10 cellular contexts compared by ENCODE assay signal in the genomic region with DNA sequence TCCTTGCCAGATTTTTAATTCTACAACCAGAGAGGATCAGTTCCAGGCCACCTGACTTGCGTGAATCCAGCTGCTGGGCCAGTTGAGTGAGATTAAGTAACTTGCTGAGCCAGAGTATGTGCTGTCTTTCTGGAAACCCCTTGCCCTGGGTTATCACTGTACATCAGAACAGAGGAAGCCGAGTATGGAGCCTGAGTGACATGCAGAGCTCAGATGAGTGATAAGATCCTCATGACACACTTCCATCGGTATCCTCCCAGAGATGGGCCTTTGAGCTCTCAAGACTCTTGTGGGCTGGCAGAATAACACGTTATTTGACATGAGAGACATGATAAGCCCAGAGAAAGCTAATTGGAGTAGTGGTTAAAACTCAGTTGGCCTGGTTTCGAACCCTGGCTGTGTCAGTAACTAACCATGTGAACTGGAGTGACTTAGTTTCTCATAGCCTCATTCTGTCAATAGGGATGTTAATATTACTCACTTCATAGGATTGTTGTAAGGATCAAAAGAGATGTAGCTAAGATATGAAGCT.
DNase-seq lines count a peak whose midpoint lies in the region; ATAC-seq, FAIRE-seq and TF ChIP-seq lines count a peak whose summit lies in the region.
"Had no signal": no experiment of that assay in that cellular context is flagged by ENCODE, and none has a peak within 500 bp of the region (broad histone marks: within the 10 kb centered on the region; RNA-seq: fewer than 3 reads in every experiment).

No MANE protein-coding gene starts in this region.

- peak overlapping the region; percentile 74 to 89 (median 82); a peak in 21 of 22 replicates for H3K4me2 ChIP-seq in BLaER1 treated with 17β-estradiol and CSF1 and Interleukin-3, amounts not matched to agents 10 nM and 100 nM

- H3K4me3 ChIP-seq in BLaER1 treated with 17β-estradiol and CSF1 and Interleukin-3, amounts not matched to agents 10 nM and 100 nM, result no peak overlapping the region
- H3K4me3 ChIP-seq in MG63, result no peak overlapping the region
- H3K4me3 ChIP-seq: thoracic aorta had no signal

- ATAC-seq in activated T-helper 17 cell treated with anti-CD3 and anti-CD28 coated beads, Interleukin-2, amount 50 U/mL, for 72 hours (replicated peaks), result peak; percentile 79
- no peak for ATAC-seq in HG02759 (IDR thresholded peaks at IDR 0.05; ENCODE audit: unreplicated experiment)

- no peaks in the 10 kb centered on the region for H3K9me3 ChIP-seq in BLaER1 treated with 17β-estradiol and CSF1 and Interleukin-3, amounts not matched to agents 10 nM and 100 nM (replicated peaks in 1 of 11)
- no peaks in the 10 kb centered on the region for H3K9me3 ChIP-seq in MG63
- H3K9me3 ChIP-seq: thoracic aorta had no signal

- peak overlapping the region; percentile 75 for H3K4me3 Mint-ChIP-seq in activated T-helper 17 cell treated with anti-CD3 and anti-CD28 coated beads, Interleukin-2, amount 50 U/mL, for 72 hours
- H3K4me3 Mint-ChIP-seq in mesothelial cell of epicardium, result no peak overlapping the region

- H3K4me1 Mint-ChIP-seq in activated T-helper 17 cell treated with anti-CD3 and anti-CD28 coated beads, Interleukin-2, amount 50 U/mL, for 72 hours, result peaks cover 26% of the 10 kb centered on the region
- peaks cover 73% of the 10 kb centered on the region for H3K4me1 Mint-ChIP-seq in mesothelial cell of epicardium

- peak overlapping the region; percentile 96 for H3K27ac Mint-ChIP-seq in activated T-helper 17 cell treated with anti-CD3 and anti-CD28 coated beads, Interleukin-2, amount 50 U/mL, for 72 hours
- peak overlapping the region; percentile 96 for H3K27ac Mint-ChIP-seq in mesothelial cell of epicardium

- FAIRE-seq in GM12892 (lab: Jason Lieb, UNC), result no peak

- DNase-seq in GM12892 (ENCODE audit: insufficient read length), result no peak
- no peak for DNase-seq in mesothelial cell of epicardium (ENCODE audit: low spot score in 2 of 2, unreplicated experiment in 2 of 2)
- DNase-seq in MG63, result no peak
- DNase-seq in D341Med (ENCODE audit: low spot score), result no peak
- no peak for DNase-seq in activated gamma-delta T cell treated with Interleukin-2 at 50 U/mL for 16 hours
- DNase-seq: NK-92 treated with Interleukin-12 subunit alpha and Interleukin-12 subunit beta, amount 100 ng/mL, for 24 hours had no signal

- TF ChIP-seq CTCF in mesothelial cell of epicardium (IDR thresholded peaks at IDR 0.05; ENCODE audit: unreplicated experiment), result no peak

- H3K9ac ChIP-seq in BLaER1 treated with 17β-estradiol and CSF1 and Interleukin-3, amounts not matched to agents 10 nM and 100 nM, result peak overlapping the region in 5 of 11 experiments; percentile 2 to 77 (median 31); a peak in 9 of 22 replicates

- peaks cover 80 to 96% (median 93%) of the 10 kb centered on the region in 10 experiments for H3K4me1 ChIP-seq in BLaER1 treated with 17β-estradiol and CSF1 and Interleukin-3, amounts not matched to agents 10 nM and 100 nM

- H3K27ac ChIP-seq in BLaER1 treated with 17β-estradiol and CSF1 and Interleukin-3, amounts not matched to agents 10 nM and 100 nM, result peak overlapping the region in 10 of 11 experiments; percentile 61 to 97 (median 88); a peak in 20 of 22 replicates

- no peaks in the 10 kb centered on the region for H3K36me3 Mint-ChIP-seq in activated T-helper 17 cell treated with anti-CD3 and anti-CD28 coated beads, Interleukin-2, amount 50 U/mL, for 72 hours (ENCODE audit: low read depth)
- no peaks in the 10 kb centered on the region for H3K36me3 Mint-ChIP-seq in mesothelial cell of epicardium

- H3K27me3 ChIP-seq in BLaER1 treated with 17β-estradiol and CSF1 and Interleukin-3, amounts not matched to agents 10 nM and 100 nM, result no peaks in the 10 kb centered on the region
- no peaks in the 10 kb centered on the region for H3K27me3 ChIP-seq in MG63

- TF ChIP-seq POLR2A in GM12892 (IDR thresholded peaks at IDR 0.05; ENCODE audit: low read depth, low read length), result peak; percentile 62; the same call in 1 of the 2 replicates

- H4K20me1 ChIP-seq in BLaER1 treated with 17β-estradiol and CSF1 and Interleukin-3, amounts not matched to agents 10 nM and 100 nM, result no peaks in the 10 kb centered on the region

- no peaks in the 10 kb centered on the region for H3K36me3 ChIP-seq in BLaER1 treated with 17β-estradiol and CSF1 and Interleukin-3, amounts not matched to agents 10 nM and 100 nM
- H3K36me3 ChIP-seq in MG63, result no peaks in the 10 kb centered on the region
- H3K36me3 ChIP-seq: thoracic aorta had no signal

- no peaks in the 10 kb centered on the region for H3K9me3 Mint-ChIP-seq in activated T-helper 17 cell treated with anti-CD3 and anti-CD28 coated beads, Interleukin-2, amount 50 U/mL, for 72 hours
- H3K9me3 Mint-ChIP-seq in mesothelial cell of epicardium, result no peaks in the 10 kb centered on the region

- H3K27me3 Mint-ChIP-seq in activated T-helper 17 cell treated with anti-CD3 and anti-CD28 coated beads, Interleukin-2, amount 50 U/mL, for 72 hours, result no peaks in the 10 kb centered on the region
- H3K27me3 Mint-ChIP-seq in mesothelial cell of epicardium (ENCODE audit: low read depth), result no peaks in the 10 kb centered on the region
